Comparison of ENCODE assay signal across 28 cellular contexts in genomic region chr1:19038732-19039131, GRCh38.
"Had no signal": no experiment of that assay in that cellular context is flagged by ENCODE, and none has a peak within 500 bp of the region (broad histone marks: within the 10 kb centered on the region; RNA-seq: fewer than 3 reads in every experiment).

No MANE protein-coding gene starts in this region.

- H3K27me3 ChIP-seq: colonic mucosa, ovary, uterus had no signal

- H3K9me3 ChIP-seq: colonic mucosa, esophagus squamous epithelium, heart right ventricle, mucosa of descending colon, ovary, psoas muscle, spleen, transverse colon, upper lobe of right lung, uterus had no signal

- H3K9me3 Mint-ChIP-seq: dendritic cell treated with granulocyte-macrophage colony-stimulating factor and Interleukin-4, amounts not matched to agents 40 ng/mL and 50 ng/mL, for 4 days; immature natural killer cell; memory B cell; naive B cell; nephron progenitor cell; stimulated activated naive B cell treated with anti-CD40 and anti-IgM and Interleukin-4, amounts not matched to agents 10 μg/mL and 1 μg/mL and 100 μg/mL, for 72 hours; stimulated activated naive CD8-positive, alpha-beta T cell treated with anti-CD3 and anti-CD28 coated beads, Interleukin-15, Interleukin-2, amounts not matched to agents 100 ng/mL and 50 ng/mL, for 24 hours had no signal

- H3K4me3 Mint-ChIP-seq: dendritic cell treated with granulocyte-macrophage colony-stimulating factor and Interleukin-4, amounts not matched to agents 40 ng/mL and 50 ng/mL, for 4 days; immature natural killer cell; memory B cell; naive B cell; nephron progenitor cell; stimulated activated naive B cell treated with anti-CD40 and anti-IgM and Interleukin-4, amounts not matched to agents 10 μg/mL and 1 μg/mL and 100 μg/mL, for 72 hours; stimulated activated naive CD8-positive, alpha-beta T cell treated with anti-CD3 and anti-CD28 coated beads, Interleukin-15, Interleukin-2, amounts not matched to agents 100 ng/mL and 50 ng/mL, for 24 hours had no signal

- H3K36me3 ChIP-seq: colonic mucosa, esophagus squamous epithelium, heart right ventricle, ovary, spleen, transverse colon, upper lobe of right lung, uterus had no signal

- H3K36me3 Mint-ChIP-seq: immature natural killer cell; memory B cell; naive B cell; stimulated activated naive B cell treated with anti-CD40 and anti-IgM and Interleukin-4, amounts not matched to agents 10 μg/mL and 1 μg/mL and 100 μg/mL, for 72 hours had no signal

- ATAC-seq: heart right ventricle; left lobe of liver; mucosa of descending colon; psoas muscle; right cardiac atrium; stimulated activated naive B cell treated with anti-CD40 and anti-IgM and Interleukin-4, amounts not matched to agents 10 μg/mL and 1 μg/mL and 100 μg/mL, for 72 hours had no signal

- H3K4me1 ChIP-seq: colonic mucosa, psoas muscle, transverse colon, upper lobe of right lung, uterus had no signal

- H3K4me1 Mint-ChIP-seq: immature natural killer cell, memory B cell, naive B cell had no signal

- FAIRE-seq: endometrium had no signal

- H3K4me3 ChIP-seq: colonic mucosa, esophagus squamous epithelium, heart right ventricle, lung, mucosa of descending colon, ovary, psoas muscle, skin epidermis, spleen, transverse colon, upper lobe of right lung, uterus had no signal

- H3K27ac Mint-ChIP-seq: dendritic cell treated with granulocyte-macrophage colony-stimulating factor and Interleukin-4, amounts not matched to agents 40 ng/mL and 50 ng/mL, for 4 days; memory B cell; naive B cell; nephron progenitor cell; stimulated activated naive B cell treated with anti-CD40 and anti-IgM and Interleukin-4, amounts not matched to agents 10 μg/mL and 1 μg/mL and 100 μg/mL, for 72 hours; stimulated activated naive CD8-positive, alpha-beta T cell treated with anti-CD3 and anti-CD28 coated beads, Interleukin-15, Interleukin-2, amounts not matched to agents 100 ng/mL and 50 ng/mL, for 24 hours had no signal

- DNase-seq: colonic mucosa; effector memory CD4-positive, alpha-beta T cell; erythroblast; esophagus squamous epithelium; foreskin melanocyte; glutamatergic neuron; heart right ventricle; hippocampal formation; immature natural killer cell; mucosa of descending colon; naive B cell; nephron progenitor cell; occipital lobe; ovary; psoas muscle; stimulated activated naive B cell treated with anti-CD40 and anti-IgM and Interleukin-4, amounts not matched to agents 10 μg/mL and 1 μg/mL and 100 μg/mL, for 72 hours; transverse colon; uterus had no signal

- H3K27ac ChIP-seq: colonic mucosa, esophagus squamous epithelium, heart right ventricle, ovary, psoas muscle, spleen, transverse colon, upper lobe of right lung, uterus had no signal
